ENCODE assay signal across 8 cellular contexts in genomic region chr12:121296618-121297476, GRCh38. TPM values are rescaled to one million over a fixed set of nuclear protein-coding genes. Genes with fewer than 3 reads are reported as not detected.
DNase-seq lines count a peak whose midpoint lies in the region; ATAC-seq and TF ChIP-seq lines count a peak whose summit lies in the region.

CAMKK2 (minus strand) TSS chr12:121296709; CDS start chr12:121274526, 22,183 bp downstream.

- H3K27ac ChIP-seq in PC-9, result peak within 1 kb of the TSS; percentile 12; the same call in 1 of the 2 replicates
- H3K27ac ChIP-seq in muscle layer of colon (ENCODE audit: low read depth, low read length), result peak within 1 kb of the TSS; percentile 80

- no peaks in the 10 kb centered on the region for H3K27me3 Mint-ChIP-seq in activated T-cell treated with anti-CD3 and anti-CD28 coated beads, Interleukin-2, amount 50 U/mL, for 24 hours

- H3K9me3 ChIP-seq in PC-9 (ENCODE audit: insufficient read depth, low read depth), result no peaks in the 10 kb centered on the region
- H3K9me3 ChIP-seq in muscle layer of colon (ENCODE audit: low read length), result no peaks in the 10 kb centered on the region

- H3F3A ChIP-seq in PC-9 (ENCODE audit: insufficient read depth, low read depth), result peaks cover 20% of the 10 kb centered on the region; the same call in 1 of the 2 replicates

- CTCF ChIA-PET in PC-9 (lab: Charles Lee), result interaction anchor here (0.6 kb wide), 3 partner anchors 20 to 239 kb away, joined by 3 to 10 read pairs (median 4); no protein-coding TSS in a partner anchor

- H3K4me1 Mint-ChIP-seq in activated T-cell treated with anti-CD3 and anti-CD28 coated beads, Interleukin-2, amount 50 U/mL, for 24 hours (ENCODE audit: low read depth), result peaks cover 37% of the 10 kb centered on the region

- H3K9me3 Mint-ChIP-seq in activated T-cell treated with anti-CD3 and anti-CD28 coated beads, Interleukin-2, amount 50 U/mL, for 24 hours, result no peaks in the 10 kb centered on the region

- peaks cover 29% of the 10 kb centered on the region for H3K79me2 ChIP-seq in PC-9 (ENCODE audit: low read depth)

- peaks cover 7% of the 10 kb centered on the region; the same call in 1 of the 2 replicates for H4K20me1 ChIP-seq in PC-9 (ENCODE audit: insufficient read depth)

- H3K4me3 Mint-ChIP-seq in activated T-cell treated with anti-CD3 and anti-CD28 coated beads, Interleukin-2, amount 50 U/mL, for 24 hours, result peak within 1 kb of the TSS; percentile 92

- H3K4me3 ChIP-seq in PC-9, result peak within 1 kb of the TSS; percentile 95
- H3K4me3 ChIP-seq in muscle layer of colon (ENCODE audit: low read depth in 1 of 2, low read length in 2 of 2), result peak within 1 kb of the TSS; percentile 82 to 92

- H3K9me2 ChIP-seq in PC-9 (ENCODE audit: insufficient read depth), result no peaks in the 10 kb centered on the region

- H3K27ac Mint-ChIP-seq in activated T-cell treated with anti-CD3 and anti-CD28 coated beads, Interleukin-2, amount 50 U/mL, for 24 hours, result peak within 1 kb of the TSS; percentile 89

- no peak; the same call in 1 of the 2 replicates for TF ChIP-seq CTCF in PC-9 (conservative IDR thresholded peaks at IDR 0.05)

- H3K27me3 ChIP-seq in PC-9 (ENCODE audit: insufficient read depth, low read depth) (no peaks in the 10 kb centered on the region), muscle layer of colon (ENCODE audit: control insufficient read depth in 1 of 2, insufficient read depth in 2 of 2, low read length in 2 of 2) (no peaks in the 10 kb centered on the region)

- intact Hi-C loops in PC-9 (cut with micrococcal nuclease; ENCODE audit: unreplicated experiment), result loop anchor here (5.0 kb wide), 1 partner anchor 55 kb away; the partner anchor contains the start of gene ANAPC5

- H3K36me3 ChIP-seq in PC-9 (ENCODE audit: low read depth) (no peaks in the 10 kb centered on the region), muscle layer of colon (ENCODE audit: insufficient read depth, low read length) (peaks cover 4% of the 10 kb centered on the region)

- H3K4me1 ChIP-seq in PC-9 (replicated peaks; ENCODE audit: insufficient read depth), result peaks cover 6% of the 10 kb centered on the region
- H3K4me1 ChIP-seq in muscle layer of colon (ENCODE audit: insufficient read depth, low read length), result peaks cover 15% of the 10 kb centered on the region

- H3K36me3 Mint-ChIP-seq in activated T-cell treated with anti-CD3 and anti-CD28 coated beads, Interleukin-2, amount 50 U/mL, for 24 hours (ENCODE audit: low read depth), result peaks cover 32% of the 10 kb centered on the region

- TSS peak; percentile 75 for BruUV-seq in PC-9 (replicated peaks; lab: Mats Ljungman, UMichigan)

- DNase-seq in DMS 273 treated with DMSO at 0.1 percent for 48 hours (lab: John Stamatoyannopoulos, UW) (peak; percentile 29), HuH-7.5 (ENCODE audit: low spot score) (peak; percentile 83), PC-9 (peak; percentile 44 to 90)
- DNase-seq in activated T-cell treated with anti-CD3 and anti-CD28 coated beads, Interleukin-2, amount 50 U/mL, for 24 hours, result peak; percentile 94
- peak; percentile 68 to 76 for DNase-seq in stimulated activated CD8-positive, alpha-beta memory T cell treated with anti-CD3 and anti-CD28 coated beads, Interleukin-7, amount 100 ng/mL, for 1 hour (ENCODE audit: low read depth in 2 of 2)

- H2AFZ ChIP-seq in PC-9, result peak within 1 kb of the TSS; percentile 94

- POLR2A ChIA-PET in PC-9 (lab: Charles Lee; ENCODE audit: unreplicated experiment), result interaction anchor here (0.6 kb wide), 5 partner anchors 174 to 716 kb away, joined by 5 to 24 read pairs (median 13); partner anchors contain the start of genes POP5 and PSMD9

- ATAC-seq in GM21447 (IDR thresholded peaks at IDR 0.05; ENCODE audit: unreplicated experiment) (peak; percentile 52), esophagus mucosa (peak; percentile 91)

- peak within 1 kb of the TSS; percentile 42 for H3K9ac ChIP-seq in muscle layer of colon (ENCODE audit: low read length)

- peak within 1 kb of the TSS; percentile 93 for H3K4me2 ChIP-seq in PC-9

RNA-seq across cellular contexts. Expression of gene CAMKK2, which starts in this region (rescaled TPM):
- total RNA-seq in PC-9 (2021) (26.7 and 37.6 TPM in 2 replicates), esophagus mucosa (17.5 TPM)

Comparison
In these comparisons a context has a peak if more than half of its experiments do, and no peak if none do; other contexts are left out.
1. Peak in every context shown above with its lines: DNase-seq, ATAC-seq, H3K4me3 ChIP-seq and H3K27ac ChIP-seq.
2. DNase-seq: peak in every context shown above with its lines; median percentile 94 in activated T-cell treated with anti-CD3 and anti-CD28 coated beads, Interleukin-2, amount 50 U/mL, for 24 hours; 83 in HuH-7.5; 72 in stimulated activated CD8-positive, alpha-beta memory T cell treated with anti-CD3 and anti-CD28 coated beads, Interleukin-7, amount 100 ng/mL, for 1 hour; 67 in PC-9; 29 in DMS 273 treated with DMSO at 0.1 percent for 48 hours.